8 cellular contexts compared by ENCODE assay signal in genomic region chr6:106103728-106104109, GRCh38. TPM values are rescaled to one million over a fixed set of nuclear protein-coding genes. Genes with fewer than 3 reads are reported as not detected.
A peak's percentile ranks its signal among the peaks of the same experiment; 100 is the strongest.
DNase-seq lines count a peak whose midpoint lies in the region; ATAC-seq and TF ChIP-seq lines count a peak whose summit lies in the region.

No MANE protein-coding gene starts in this region.

- CTCF ChIA-PET in activated CD8-positive, alpha-beta T cell treated with anti-CD3 and anti-CD28 coated beads for 36 hours (lab: Charles Lee): interaction anchor here (1.0 to 1.4 kb wide), 3 partner anchors 8 to 120 kb away, joined by 3 to 7 read pairs (median 4); no protein-coding TSS in a partner anchor

- TF ChIP-seq CTCF in activated CD8-positive, alpha-beta T cell treated with anti-CD3 and anti-CD28 coated beads for 36 hours (IDR thresholded peaks at IDR 0.05): no peak

- peak overlapping the region; percentile 78 for H3K4me3 Mint-ChIP-seq in activated CD8-positive, alpha-beta T cell treated with anti-CD3 and anti-CD28 coated beads for 36 hours
- peak overlapping the region; percentile 61 for H3K4me3 Mint-ChIP-seq in memory B cell

- intact Hi-C loops in activated CD8-positive, alpha-beta T cell treated with anti-CD3 and anti-CD28 coated beads for 36 hours (cut with micrococcal nuclease): no loop called here

- peaks cover 10% of the 10 kb centered on the region for H3K27me3 Mint-ChIP-seq in activated CD8-positive, alpha-beta T cell treated with anti-CD3 and anti-CD28 coated beads for 36 hours
- H3K27me3 Mint-ChIP-seq in memory B cell: no peaks in the 10 kb centered on the region

- peak overlapping the region; percentile 96 for H3K27ac Mint-ChIP-seq in activated CD8-positive, alpha-beta T cell treated with anti-CD3 and anti-CD28 coated beads for 36 hours
- peak overlapping the region; percentile 47 for H3K27ac Mint-ChIP-seq in memory B cell

- H3K9me3 Mint-ChIP-seq in activated CD8-positive, alpha-beta T cell treated with anti-CD3 and anti-CD28 coated beads for 36 hours: peaks cover 3% of the 10 kb centered on the region
- no peaks in the 10 kb centered on the region for H3K9me3 Mint-ChIP-seq in memory B cell

- POLR2A ChIA-PET in activated CD8-positive, alpha-beta T cell treated with anti-CD3 and anti-CD28 coated beads for 36 hours (lab: Charles Lee): interaction anchor here (0.6 to 4.4 kb wide), 11 partner anchors 10 to 120 kb away, joined by 3 to 28 read pairs (median 4); no protein-coding TSS in a partner anchor

- peak; percentile 53 for DNase-seq in activated CD8-positive, alpha-beta T cell treated with anti-CD3 and anti-CD28 coated beads for 36 hours
- DNase-seq in memory B cell (ENCODE audit: low spot score in 2 of 2): no peak
- DNase-seq in NOMO-1 treated with dmso at 0.1 percent for 144 hours (lab: John Stamatoyannopoulos, UW; ENCODE audit: unreplicated experiment): no peak
- DNase-seq in NCI-H446 treated with DMSO at 0.1 percent for 48 hours (lab: John Stamatoyannopoulos, UW): no peak
- DNase-seq in T1000 (lab: John Stamatoyannopoulos, UW): no peak
- DNase-seq in HuH-7.5 (ENCODE audit: low spot score): no peak

- ATAC-seq in GM19324 (IDR thresholded peaks at IDR 0.05; ENCODE audit: low FRiP score, unreplicated experiment) (peak; percentile 41), HG03108 (IDR thresholded peaks at IDR 0.05; ENCODE audit: unreplicated experiment) (peak; percentile 48), memory B cell (ENCODE audit: low read depth) (peak; percentile 81)
- peak; percentile 38 for ATAC-seq in activated CD8-positive, alpha-beta T cell treated with anti-CD3 and anti-CD28 coated beads for 36 hours

- peaks cover 79% of the 10 kb centered on the region for H3K4me1 Mint-ChIP-seq in activated CD8-positive, alpha-beta T cell treated with anti-CD3 and anti-CD28 coated beads for 36 hours (ENCODE audit: low read depth)
- peaks cover 34% of the 10 kb centered on the region for H3K4me1 Mint-ChIP-seq in memory B cell

- peaks cover 91% of the 10 kb centered on the region for H3K36me3 Mint-ChIP-seq in activated CD8-positive, alpha-beta T cell treated with anti-CD3 and anti-CD28 coated beads for 36 hours (ENCODE audit: low read depth)
- H3K36me3 Mint-ChIP-seq in memory B cell: peaks cover 36% of the 10 kb centered on the region

RNA-seq across cellular contexts. Expression of gene PRDM1, which starts 17.6 kb away (rescaled TPM):
- 10 to 100 TPM; 24.6 to 24.7 TPM for total RNA-seq in activated CD8-positive, alpha-beta T cell treated with anti-CD3 and anti-CD28 coated beads for 36 hours
